ENCODE assay signal across 9 cellular contexts in the genomic region with DNA sequence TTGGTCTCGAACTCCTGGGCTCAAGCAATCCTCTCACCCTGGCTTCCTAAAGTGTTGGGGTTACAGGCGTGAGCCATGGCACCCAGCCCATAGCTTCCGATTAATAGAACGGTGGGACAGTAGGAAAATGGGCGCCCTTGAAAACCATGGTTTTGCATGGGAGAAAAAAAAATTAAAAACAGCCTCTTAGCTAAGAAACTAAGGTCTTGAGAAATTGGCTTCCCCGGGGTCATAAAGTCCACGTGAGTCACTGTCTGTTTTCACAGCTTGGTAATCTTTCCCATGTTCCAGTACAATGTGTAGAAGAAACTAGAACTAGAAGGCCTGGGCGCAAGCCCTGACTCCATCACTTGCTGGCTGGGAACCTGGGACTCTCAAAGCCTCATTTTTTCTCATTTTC. TPM values are rescaled to one million over a fixed set of nuclear protein-coding genes. Genes with fewer than 3 reads are reported as not detected.
A peak's percentile ranks its signal among the peaks of the same experiment; 100 is the strongest.
DNase-seq lines count a peak whose midpoint lies in the region; ATAC-seq, FAIRE-seq and TF ChIP-seq lines count a peak whose summit lies in the region.
"Had no signal": no experiment of that assay in that cellular context is flagged by ENCODE, and none has a peak within 500 bp of the region (broad histone marks: within the 10 kb centered on the region; RNA-seq: fewer than 3 reads in every experiment).

No MANE protein-coding gene starts in this region.

- H3K4me3 Mint-ChIP-seq in astrocyte (ENCODE audit: unreplicated experiment): no peak overlapping the region
- no peak overlapping the region for H3K4me3 Mint-ChIP-seq in stimulated activated naive B cell treated with anti-CD40 and anti-IgM and Interleukin-4, amounts not matched to agents 10 μg/mL and 1 μg/mL and 100 μg/mL, for 72 hours

- FAIRE-seq in astrocyte (lab: Jason Lieb, UNC): no peak

- 82% methylated on average over 8 of the region's 8 CpGs for WGBS in hepatocyte (ENCODE audit: low lambda C conversion rate, missing lambda C conversion rate)

- H3K27ac ChIP-seq in astrocyte (ENCODE audit: low read depth, low read length) (peak overlapping the region; percentile 28), hepatocyte (peak overlapping the region; percentile 72)

- peak overlapping the region; percentile 91 for H3K27ac Mint-ChIP-seq in astrocyte (ENCODE audit: unreplicated experiment)
- H3K27ac Mint-ChIP-seq in stimulated activated naive B cell treated with anti-CD40 and anti-IgM and Interleukin-4, amounts not matched to agents 10 μg/mL and 1 μg/mL and 100 μg/mL, for 72 hours: peak overlapping the region; percentile 75

- no peak for ATAC-seq in stimulated activated naive B cell treated with anti-CD40 and anti-IgM and Interleukin-4, amounts not matched to agents 10 μg/mL and 1 μg/mL and 100 μg/mL, for 72 hours (replicated peaks)
- ATAC-seq in GM19324 (IDR thresholded peaks at IDR 0.05; ENCODE audit: low FRiP score, unreplicated experiment): no peak

- peaks cover 19% of the 10 kb centered on the region for H3K4me1 ChIP-seq in astrocyte (ENCODE audit: insufficient read depth, low read length)
- peaks cover 26% of the 10 kb centered on the region for H3K4me1 ChIP-seq in hepatocyte (ENCODE audit: insufficient read depth)

- H2AFZ ChIP-seq in astrocyte (ENCODE audit: low read depth, low read length) (no peak overlapping the region), hepatocyte (no peak overlapping the region)

- H3K9me2 ChIP-seq in hepatocyte (replicated peaks; ENCODE audit: insufficient read depth): no peaks in the 10 kb centered on the region

- H3K79me2 ChIP-seq in astrocyte (ENCODE audit: insufficient read depth, low read length) (peaks cover 66% of the 10 kb centered on the region), hepatocyte (peaks cover 94% of the 10 kb centered on the region)

- peaks cover 8% of the 10 kb centered on the region for H3K9me3 Mint-ChIP-seq in astrocyte (ENCODE audit: unreplicated experiment)
- peaks cover 9 to 10% of the 10 kb centered on the region in 2 donors for H3K9me3 Mint-ChIP-seq in stimulated activated naive B cell treated with anti-CD40 and anti-IgM and Interleukin-4, amounts not matched to agents 10 μg/mL and 1 μg/mL and 100 μg/mL, for 72 hours

- no peaks in the 10 kb centered on the region for H3K36me3 ChIP-seq in astrocyte (ENCODE audit: insufficient read depth, low read length)
- no peaks in the 10 kb centered on the region for H3K36me3 ChIP-seq in hepatocyte (replicated peaks; ENCODE audit: insufficient read depth, low read depth)

- H4K20me1 ChIP-seq in astrocyte (ENCODE audit: insufficient read depth, low read length): peaks cover 39% of the 10 kb centered on the region
- H4K20me1 ChIP-seq in hepatocyte (ENCODE audit: insufficient read depth, poor library complexity, severe bottlenecking): peaks cover 43% of the 10 kb centered on the region

- no peaks in the 10 kb centered on the region for H3K27me3 Mint-ChIP-seq in astrocyte (ENCODE audit: low read depth, unreplicated experiment)
- no peaks in the 10 kb centered on the region for H3K27me3 Mint-ChIP-seq in stimulated activated naive B cell treated with anti-CD40 and anti-IgM and Interleukin-4, amounts not matched to agents 10 μg/mL and 1 μg/mL and 100 μg/mL, for 72 hours

- DNase-seq in HT1080 (ENCODE audit: low read depth) (peak; percentile 28), astrocyte (ENCODE audit: low read depth) (peak; percentile 81), hepatocyte (ENCODE audit: low spot score) (peak; percentile 67), superior temporal gyrus (ENCODE audit: extremely low spot score) (no peak), medulla oblongata (ENCODE audit: extremely low spot score) (no peak), NCI-H2029 (lab: John Stamatoyannopoulos, UW) (no peak)
- DNase-seq in stimulated activated naive B cell treated with anti-CD40 and anti-IgM and Interleukin-4, amounts not matched to agents 10 μg/mL and 1 μg/mL and 100 μg/mL, for 72 hours: no peak
- DNase-seq: NCI-H1436 treated with DMSO at 0.1 percent for 48 hours had no signal

- TF ChIP-seq CTCF in astrocyte (IDR thresholded peaks at IDR 0.05; ENCODE audit: insufficient read depth, low read depth, low read length): no peak
- TF ChIP-seq CTCF in hepatocyte (IDR thresholded peaks at IDR 0.05; ENCODE audit: poor library complexity): no peak

- peak overlapping the region; percentile 24 for H3K9ac ChIP-seq in astrocyte (ENCODE audit: low read length)

- no peak overlapping the region for H3K4me3 ChIP-seq in astrocyte (ENCODE audit: insufficient read depth, low read depth, low read length)
- no peak overlapping the region for H3K4me3 ChIP-seq in hepatocyte

- H3K4me2 ChIP-seq in astrocyte (ENCODE audit: low read length) (peak overlapping the region; percentile 57), hepatocyte (no peak overlapping the region)

- H3K36me3 Mint-ChIP-seq in astrocyte (ENCODE audit: low read depth, unreplicated experiment): peaks cover 12% of the 10 kb centered on the region
- H3K36me3 Mint-ChIP-seq in stimulated activated naive B cell treated with anti-CD40 and anti-IgM and Interleukin-4, amounts not matched to agents 10 μg/mL and 1 μg/mL and 100 μg/mL, for 72 hours: peaks cover 29 to 49% of the 10 kb centered on the region in 2 donors

- H3K9me3 ChIP-seq in astrocyte (ENCODE audit: insufficient read depth, low read depth, low read length): no peaks in the 10 kb centered on the region
- no peaks in the 10 kb centered on the region for H3K9me3 ChIP-seq in hepatocyte (ENCODE audit: low read depth)

- H3K4me1 Mint-ChIP-seq in astrocyte (ENCODE audit: low read depth, unreplicated experiment): peaks cover 63% of the 10 kb centered on the region
- peaks cover 46 to 93% of the 10 kb centered on the region in 2 donors for H3K4me1 Mint-ChIP-seq in stimulated activated naive B cell treated with anti-CD40 and anti-IgM and Interleukin-4, amounts not matched to agents 10 μg/mL and 1 μg/mL and 100 μg/mL, for 72 hours

- H3K27me3 ChIP-seq in astrocyte (ENCODE audit: insufficient read depth, low read length) (no peaks in the 10 kb centered on the region), hepatocyte (no peaks in the 10 kb centered on the region)

RNA-seq across cellular contexts. Expression of a gene that starts 20.7 kb away (rescaled TPM):
- 20.5 and 26.5 TPM in 2 replicates for total RNA-seq in HT1080 (2014; rRNA removed; shearing (Covaris generic))
- polyA plus RNA-seq in HT1080 (2015; cell fraction: cytosol; rRNA removed): 15.3 and 17.3 TPM in 2 replicates
- 11.6 and 14.2 TPM in 2 replicates for polyA plus RNA-seq in HT1080 (2015; cell fraction: nucleus; rRNA removed)
- 21.9 and 23.8 TPM in 2 replicates for total RNA-seq in astrocyte
- 49.8 and 53.0 TPM in 2 replicates for total RNA-seq in hepatocyte
- polyA plus RNA-seq in hepatocyte: 23.9 and 30.8 TPM in 2 replicates

Comparison
In these comparisons a context has a peak if more than half of its experiments do, and no peak if none do; other contexts are left out.
1. DNase-seq: peak in HT1080 (single experiment), astrocyte (single experiment) and hepatocyte (single experiment); none in stimulated activated naive B cell treated with anti-CD40 and anti-IgM and Interleukin-4, amounts not matched to agents 10 μg/mL and 1 μg/mL and 100 μg/mL, for 72 hours (single experiment), superior temporal gyrus (single experiment), medulla oblongata (single experiment) and NCI-H2029 (single experiment).